In genomic region chr3:152202976-152203626, GRCh38 we compare ENCODE assay signal across 8 cellular contexts.
DNase-seq lines count a peak whose midpoint lies in the region; ATAC-seq, FAIRE-seq and TF ChIP-seq lines count a peak whose summit lies in the region.

No MANE protein-coding gene starts in this region.

- no peaks in the 10 kb centered on the region for H4K20me1 ChIP-seq in keratinocyte (ENCODE audit: control insufficient read depth, extremely low read depth, insufficient read depth, low read length)

- peaks cover 5% of the 10 kb centered on the region for H3K4me1 ChIP-seq in keratinocyte (ENCODE audit: control insufficient read depth, extremely low read depth, insufficient read depth, low read length)

- TF ChIP-seq CTCF in AG04450 (IDR thresholded peaks at IDR 0.05; ENCODE audit: low read depth, low read length) (no peak), keratinocyte (optimal IDR thresholded peaks at IDR 0.05 in 1 of 3, IDR thresholded peaks at IDR 0.05 in 1 of 3, conservative IDR thresholded peaks at IDR 0.05 in 1 of 3; ENCODE audit: extremely low read depth in 1 of 3, insufficient read depth in 2 of 3, low read length in 3 of 3) (no peak)

- POLR2A ChIA-PET in AG04450 (lab: Yijun Ruan, JAX) = no interaction called here

- peak overlapping the region; percentile 9 for H3K9ac ChIP-seq in keratinocyte (ENCODE audit: control insufficient read depth, extremely low read depth, insufficient read depth, low read length)

- peak overlapping the region; percentile 87 for H2AFZ ChIP-seq in keratinocyte (ENCODE audit: control insufficient read depth, low read length)

- dilution Hi-C loops in keratinocyte (cut with MboI; ENCODE audit: extremely low pct_ligation_motif_present, low sequenced_read_pairs) = no loop called here

- peak overlapping the region; percentile 75 for H3K4me2 ChIP-seq in keratinocyte (ENCODE audit: control insufficient read depth, extremely low read depth, insufficient read depth, low read depth, low read length)

- CTCF ChIA-PET in AG04450 (lab: Charles Lee) = interaction anchor here (1.8 kb wide), 1 partner anchor 131 kb away, joined by 6 read pairs; no protein-coding TSS in a partner anchor

- H3K4me3 ChIP-seq in AG04450 (ENCODE audit: low read depth, low read length) (peak overlapping the region; percentile 17), keratinocyte (ENCODE audit: control insufficient read depth in 2 of 3, extremely low read depth in 1 of 3, insufficient read depth in 2 of 3, low read depth in 1 of 3, low read length in 3 of 3) (peak overlapping the region in 2 of 3 experiments; percentile 11 to 50)

- H3K27ac ChIP-seq in AG04450 (ENCODE audit: low read depth, low read length) (no peak overlapping the region), keratinocyte (ENCODE audit: control insufficient read depth, insufficient read depth, low read length) (no peak overlapping the region)

- no peaks in the 10 kb centered on the region for H3K79me2 ChIP-seq in keratinocyte (ENCODE audit: control insufficient read depth, insufficient read depth, low read length)

- FAIRE-seq in keratinocyte (lab: Jason Lieb, UNC) = no peak

- DNase-seq in AG04450 (ENCODE audit: low read depth, low spot score) (no peak), RPMI8226 (peak; percentile 76), keratinocyte (ENCODE audit: low read depth, low spot score) (no peak), activated gamma-delta T cell treated with Interleukin-2 at 50 U/mL for 16 hours (no peak), NCI-H128 (lab: John Stamatoyannopoulos, UW; ENCODE audit: unreplicated experiment) (no peak), mucosa of gallbladder (ENCODE audit: low spot score) (no peak)
- DNase-seq in stimulated activated CD4-positive, alpha-beta T cell treated with anti-CD3 and anti-CD28 coated beads, Interleukin-2, amount 100 ng/mL, for 24 hours = no peak

- peak; percentile 37 for ATAC-seq in GM21381 (IDR thresholded peaks at IDR 0.05; ENCODE audit: unreplicated experiment)

- H3K9me3 ChIP-seq in AG04450 (ENCODE audit: control insufficient read depth, insufficient read depth, low read length) (no peaks in the 10 kb centered on the region), keratinocyte (ENCODE audit: control insufficient read depth, low read depth, low read length) (no peaks in the 10 kb centered on the region)

- H3K36me3 ChIP-seq in keratinocyte (ENCODE audit: control insufficient read depth in 2 of 2, extremely low read depth in 1 of 2, insufficient read depth in 2 of 2, low read length in 2 of 2) = no peaks in the 10 kb centered on the region

- no peaks in the 10 kb centered on the region for H3K9me1 ChIP-seq in keratinocyte (ENCODE audit: control insufficient read depth, extremely low read depth, insufficient read depth, low read length)

- H3K27me3 ChIP-seq in AG04450 (ENCODE audit: control insufficient read depth, insufficient read depth, low read length) (no peaks in the 10 kb centered on the region), keratinocyte (ENCODE audit: control insufficient read depth, extremely low read depth, insufficient read depth, low read length) (no peaks in the 10 kb centered on the region)
